In the genomic region with DNA sequence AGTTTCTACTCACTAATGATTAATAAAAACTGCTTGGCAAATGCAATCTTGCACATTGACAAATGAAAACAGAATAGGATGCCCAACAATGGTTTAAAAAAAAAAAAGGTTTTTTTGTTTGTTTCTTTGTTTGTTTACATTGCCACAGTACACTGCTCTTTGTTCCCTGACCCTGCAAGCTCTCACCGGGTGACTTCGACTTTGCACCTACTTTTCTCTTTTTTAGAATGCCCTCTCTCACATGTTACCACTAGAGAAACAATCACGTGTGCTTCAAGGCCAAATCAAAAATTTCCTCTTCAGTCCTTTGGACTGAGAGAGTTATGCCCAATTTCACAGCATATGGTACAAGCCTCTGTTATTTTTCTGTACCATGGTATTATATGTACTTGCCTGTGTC, we compare ENCODE assay signal across 25 cellular contexts.
"Had no signal": no experiment of that assay in that cellular context is flagged by ENCODE, and none has a peak within 500 bp of the region (broad histone marks: within the 10 kb centered on the region; RNA-seq: fewer than 3 reads in every experiment).

No MANE protein-coding gene starts in this region.

- H3K27ac Mint-ChIP-seq: activated B cell treated with CpG ODN at 0.5 μM for 24 hours; activated CD8-positive, alpha-beta memory T cell treated with anti-CD3 and anti-CD28 coated beads, Interleukin-2, amount 10 ng/mL, durations not matched to agents 7 days and 5 days; activated CD8-positive, alpha-beta T cell treated with anti-CD3 and anti-CD28 coated beads, Interleukin-2, amount 10 ng/mL, durations not matched to agents 7 days and 5 days; activated naive CD4-positive, alpha-beta T cell treated with anti-CD3 and anti-CD28 coated beads, Interleukin-2, amount 50 U/mL, for 72 hours; activated T-cell treated with anti-CD3 and anti-CD28 coated beads, Interleukin-2, amount 50 U/mL, for 72 hours; naive B cell; nephron progenitor cell; progenitor cell of endocrine pancreas; stimulated activated naive B cell treated with anti-CD40 and anti-IgM and Interleukin-4, amounts not matched to agents 10 μg/mL and 1 μg/mL and 100 μg/mL, for 72 hours had no signal

- DNase-seq: activated B cell treated with CpG ODN at 0.5 μM for 24 hours; activated CD8-positive, alpha-beta memory T cell treated with anti-CD3 and anti-CD28 coated beads, Interleukin-2, amount 10 ng/mL, durations not matched to agents 7 days and 5 days; activated CD8-positive, alpha-beta T cell treated with anti-CD3 and anti-CD28 coated beads, Interleukin-2, amount 10 ng/mL, durations not matched to agents 7 days and 5 days; activated naive CD4-positive, alpha-beta T cell; activated T-cell treated with anti-CD3 and anti-CD28 coated beads, Interleukin-2, amount 50 U/mL, for 72 hours; dorsolateral prefrontal cortex; effector memory CD4-positive, alpha-beta T cell; foreskin fibroblast; heart right ventricle; kidney glomerular epithelial cell; left lung; naive B cell; nephron progenitor cell; small intestine; stimulated activated CD4-positive, alpha-beta T cell treated with anti-CD3 and anti-CD28 coated beads, Interleukin-1b, Interleukin-23, amount 100 ng/mL, for 48 hours; stimulated activated naive B cell treated with anti-CD40 and anti-IgM and Interleukin-4, amounts not matched to agents 10 μg/mL and 1 μg/mL and 100 μg/mL, for 72 hours; stomach; T-helper 2 cell had no signal

- H3K27me3 Mint-ChIP-seq: activated B cell treated with CpG ODN at 0.5 μM for 24 hours; activated CD8-positive, alpha-beta memory T cell treated with anti-CD3 and anti-CD28 coated beads, Interleukin-2, amount 10 ng/mL, durations not matched to agents 7 days and 5 days; central memory CD8-positive, alpha-beta T cell; naive B cell; progenitor cell of endocrine pancreas; stimulated activated naive B cell treated with anti-CD40 and anti-IgM and Interleukin-4, amounts not matched to agents 10 μg/mL and 1 μg/mL and 100 μg/mL, for 72 hours had no signal

- H3K27ac ChIP-seq: coronary artery, dorsolateral prefrontal cortex, heart right ventricle, left lung, neutrophil, stomach, tibial nerve had no signal

- H3K4me3 ChIP-seq: coronary artery, heart right ventricle, left lung, lung, stomach, tibial nerve had no signal

- H3K4me3 Mint-ChIP-seq: activated B cell treated with CpG ODN at 0.5 μM for 24 hours; activated CD8-positive, alpha-beta memory T cell treated with anti-CD3 and anti-CD28 coated beads, Interleukin-2, amount 10 ng/mL, durations not matched to agents 7 days and 5 days; activated CD8-positive, alpha-beta T cell treated with anti-CD3 and anti-CD28 coated beads, Interleukin-2, amount 10 ng/mL, durations not matched to agents 7 days and 5 days; activated T-cell treated with anti-CD3 and anti-CD28 coated beads, Interleukin-2, amount 50 U/mL, for 72 hours; central memory CD8-positive, alpha-beta T cell; naive B cell; nephron progenitor cell; stimulated activated naive B cell treated with anti-CD40 and anti-IgM and Interleukin-4, amounts not matched to agents 10 μg/mL and 1 μg/mL and 100 μg/mL, for 72 hours had no signal

- H3K36me3 ChIP-seq: heart right ventricle, left lung, neutrophil, stomach, tibial nerve had no signal

- H3K27me3 ChIP-seq: heart right ventricle, left lung, neutrophil, stomach, tibial nerve had no signal

- H3K4me1 Mint-ChIP-seq: activated B cell treated with CpG ODN at 0.5 μM for 24 hours; activated CD8-positive, alpha-beta memory T cell treated with anti-CD3 and anti-CD28 coated beads, Interleukin-2, amount 10 ng/mL, durations not matched to agents 7 days and 5 days; central memory CD8-positive, alpha-beta T cell; naive B cell; stimulated activated naive B cell treated with anti-CD40 and anti-IgM and Interleukin-4, amounts not matched to agents 10 μg/mL and 1 μg/mL and 100 μg/mL, for 72 hours had no signal

- H3K4me1 ChIP-seq: left lung, stomach, tibial nerve had no signal

- H3K9me3 Mint-ChIP-seq: activated B cell treated with CpG ODN at 0.5 μM for 24 hours; activated naive CD4-positive, alpha-beta T cell treated with anti-CD3 and anti-CD28 coated beads, Interleukin-2, amount 50 U/mL, for 72 hours; activated T-cell treated with anti-CD3 and anti-CD28 coated beads, Interleukin-2, amount 50 U/mL, for 72 hours; central memory CD8-positive, alpha-beta T cell; nephron progenitor cell; stimulated activated naive B cell treated with anti-CD40 and anti-IgM and Interleukin-4, amounts not matched to agents 10 μg/mL and 1 μg/mL and 100 μg/mL, for 72 hours had no signal

- H3K36me3 Mint-ChIP-seq: activated CD8-positive, alpha-beta memory T cell treated with anti-CD3 and anti-CD28 coated beads, Interleukin-2, amount 10 ng/mL, durations not matched to agents 7 days and 5 days; activated naive CD4-positive, alpha-beta T cell treated with anti-CD3 and anti-CD28 coated beads, Interleukin-2, amount 50 U/mL, for 72 hours; naive B cell; stimulated activated naive B cell treated with anti-CD40 and anti-IgM and Interleukin-4, amounts not matched to agents 10 μg/mL and 1 μg/mL and 100 μg/mL, for 72 hours had no signal

- H3K9me3 ChIP-seq: heart right ventricle, left lung, neutrophil, stomach, tibial nerve had no signal
